In the genomic region with DNA sequence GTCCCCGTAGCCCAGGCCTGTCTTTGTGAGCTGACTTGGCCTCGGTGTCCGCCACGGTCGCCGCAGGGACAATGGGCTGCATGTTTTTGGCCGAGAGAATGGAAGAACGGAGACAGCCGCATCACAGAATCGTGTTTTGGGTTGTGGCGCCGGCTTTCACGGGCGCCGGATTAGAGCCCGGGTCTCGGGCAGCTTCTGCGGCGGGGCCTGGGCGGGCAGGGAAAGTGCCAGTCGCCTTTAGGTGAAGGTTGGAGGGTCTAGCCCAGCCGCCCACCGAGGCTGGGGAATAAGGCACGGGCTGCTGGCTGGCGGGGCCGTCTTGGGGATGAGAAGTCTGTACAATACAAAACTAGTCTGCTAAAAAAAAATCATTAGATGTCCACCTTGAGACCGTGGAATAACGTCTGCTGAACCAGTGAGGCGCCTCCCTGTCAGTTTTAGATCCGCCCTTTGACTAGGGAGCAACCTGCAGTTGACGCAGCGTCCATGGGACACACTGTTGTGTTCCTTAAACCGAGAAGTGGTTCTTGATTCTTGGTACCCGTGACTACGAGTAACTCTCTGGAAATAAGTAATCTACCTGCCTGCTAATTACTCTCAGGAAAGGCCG, we compare ENCODE assay signal across 8 cellular contexts. TPM values are rescaled to one million over a fixed set of nuclear protein-coding genes. Genes with fewer than 3 reads are reported as not detected.
DNase-seq lines count a peak whose midpoint lies in the region; TF ChIP-seq lines count a peak whose summit lies in the region.

No MANE protein-coding gene starts in this region.

- H3K4me3 ChIP-seq in GM12865 (ENCODE audit: low read depth, low read length) (peak overlapping the region; percentile 75), NB4 (ENCODE audit: low read depth, low read length) (peak overlapping the region; percentile 81)

- no peak for TF ChIP-seq CTCF in GM12865 (IDR thresholded peaks at IDR 0.05; ENCODE audit: insufficient read depth, low read depth, low read length, missing control alignments)
- no peak for TF ChIP-seq CTCF in HFFc6 (IDR thresholded peaks at IDR 0.05)
- TF ChIP-seq CTCF in NB4 (IDR thresholded peaks at IDR 0.05; ENCODE audit: low read depth, low read length): no peak

- H3K27me3 Mint-ChIP-seq in HFFc6 (ENCODE audit: insufficient read depth): no peaks in the 10 kb centered on the region

- peaks cover 29% of the 10 kb centered on the region for H3K36me3 Mint-ChIP-seq in HFFc6 (ENCODE audit: low read depth)

- H3K27me3 ChIP-seq in layer of hippocampus (ENCODE audit: control insufficient read depth, insufficient read depth, low read length): no peaks in the 10 kb centered on the region

- H3K9me3 Mint-ChIP-seq in HFFc6: no peaks in the 10 kb centered on the region

- no peak for TF ChIP-seq POLR2A in NB4 (IDR thresholded peaks at IDR 0.05; ENCODE audit: extremely low read depth, insufficient read length)

- H3K4me1 Mint-ChIP-seq in HFFc6 (ENCODE audit: low read depth): peaks cover 37% of the 10 kb centered on the region

- peak overlapping the region; percentile 99 for H3K27ac Mint-ChIP-seq in HFFc6

- DNase-seq in GM12865 (ENCODE audit: low read depth) (peak; percentile 66), HFFc6 (peak; percentile 25), NB4 (ENCODE audit: low read depth) (peak; percentile 82), UCSD-AML1 (lab: John Stamatoyannopoulos, UW; ENCODE audit: unreplicated experiment) (peak; percentile 17), T1000 (lab: John Stamatoyannopoulos, UW) (no peak)
- peak; percentile 55 for DNase-seq in central memory CD4-positive, alpha-beta T cell
- DNase-seq in stimulated activated CD4-positive, alpha-beta T cell treated with anti-CD3 and anti-CD28 coated beads, Interleukin-1b, Interleukin-23, amount 100 ng/mL, for 4 hours (ENCODE audit: low read depth in 2 of 2): peak; percentile 10 to 15

- H3K27ac ChIP-seq in layer of hippocampus (ENCODE audit: low read depth, low read length): peak overlapping the region; percentile 90

- peak overlapping the region; percentile 99 for H3K4me3 Mint-ChIP-seq in HFFc6

RNA-seq across cellular contexts. Expression of gene DNAJB9, which starts 0.6 kb away (rescaled TPM):
- total RNA-seq in HFFc6 (2021; fragmentation: NEBNext Ultra II Directional; extraction: Animal tissue kit (Norgen Biotek cat#: 25700)): 10 to 100 TPM; 12.3 to 21.3 (median 14.0) TPM

RNA-seq across cellular contexts. Expression of gene THAP5, which starts 0.7 kb away (rescaled TPM):
- 10 to 100 TPM; 20.2 to 26.3 (median 24.5) TPM for total RNA-seq in HFFc6 (2021; fragmentation: NEBNext Ultra II Directional; extraction: Animal tissue kit (Norgen Biotek cat#: 25700))

RNA-seq across cellular contexts. Expression of gene PNPLA8, which starts 44.3 kb away (rescaled TPM):
- total RNA-seq in HFFc6 (2021; fragmentation: NEBNext Ultra II Directional; extraction: Animal tissue kit (Norgen Biotek cat#: 25700)): 10 to 100 TPM; 16.2 to 18.7 (median 17.8) TPM
